In genomic region chr5:99032234-99033013, GRCh38 we compare ENCODE assay signal across 8 cellular contexts.
A peak's percentile ranks its signal among the peaks of the same experiment; 100 is the strongest.
DNase-seq lines count a peak whose midpoint lies in the region; ATAC-seq and TF ChIP-seq lines count a peak whose summit lies in the region.

No MANE protein-coding gene starts in this region.

- no peaks in the 10 kb centered on the region for H3F3A ChIP-seq in neural progenitor cell (ENCODE audit: low read depth)

- H3K4me3 Mint-ChIP-seq in activated CD8-positive, alpha-beta T cell treated with anti-CD3 and anti-CD28 coated beads, Interleukin-2, amount 10 ng/mL, durations not matched to agents 7 days and 5 days: peak overlapping the region; percentile 81
- no peak overlapping the region for H3K4me3 Mint-ChIP-seq in neural progenitor cell

- peaks cover 3% of the 10 kb centered on the region for H3K4me1 ChIP-seq in neural progenitor cell

- peak overlapping the region; percentile 85 for H2AFZ ChIP-seq in neural progenitor cell (replicated peaks)

- H3K9me3 ChIP-seq in neural progenitor cell (ENCODE audit: low read depth): no peaks in the 10 kb centered on the region

- peak; percentile 84 for TF ChIP-seq CTCF in foreskin fibroblast (IDR thresholded peaks at IDR 0.05; ENCODE audit: low read depth, low read length)
- peak; percentile 93 for TF ChIP-seq CTCF in neural progenitor cell (IDR thresholded peaks at IDR 0.05)

- no peak overlapping the region for H3K9ac ChIP-seq in neural progenitor cell

- CTCF ChIA-PET in activated CD8-positive, alpha-beta T cell treated with anti-CD3 and anti-CD28 coated beads, Interleukin-2, amount 10 ng/mL, durations not matched to agents 7 days and 5 days (lab: Charles Lee): interaction anchor here (0.6 to 2.6 kb wide), 11 partner anchors 26 to 263 kb away, joined by 3 to 11 read pairs (median 4); no protein-coding TSS in a partner anchor

- H4K20me1 ChIP-seq in neural progenitor cell (ENCODE audit: low read depth): no peaks in the 10 kb centered on the region

- H3K27ac Mint-ChIP-seq in activated CD8-positive, alpha-beta T cell treated with anti-CD3 and anti-CD28 coated beads, Interleukin-2, amount 10 ng/mL, durations not matched to agents 7 days and 5 days: peak overlapping the region; percentile 94
- peak overlapping the region; percentile 1 for H3K27ac Mint-ChIP-seq in neural progenitor cell

- no peaks in the 10 kb centered on the region for H3K27me3 Mint-ChIP-seq in activated CD8-positive, alpha-beta T cell treated with anti-CD3 and anti-CD28 coated beads, Interleukin-2, amount 10 ng/mL, durations not matched to agents 7 days and 5 days (ENCODE audit: low read depth)
- H3K27me3 Mint-ChIP-seq in neural progenitor cell (ENCODE audit: insufficient read depth, low read depth): no peaks in the 10 kb centered on the region

- no peaks in the 10 kb centered on the region for H3K79me2 ChIP-seq in neural progenitor cell (ENCODE audit: low read depth)

- intact Hi-C loops in posterior vena cava (cut with DNase I): loop anchor here (5.0 kb wide), 1 partner anchor 125 kb away; no protein-coding TSS in a partner anchor

- DNase-seq in AML-193 (lab: John Stamatoyannopoulos, UW): peak; percentile 70 to 81
- peak; percentile 55 for DNase-seq in NCI-H2227 (lab: John Stamatoyannopoulos, UW; ENCODE audit: unreplicated experiment)
- peak; percentile 36 for DNase-seq in activated CD8-positive, alpha-beta T cell treated with anti-CD3 and anti-CD28 coated beads, Interleukin-2, amount 10 ng/mL, durations not matched to agents 7 days and 5 days
- peak; percentile 74 to 88 for DNase-seq in foreskin fibroblast
- peak; percentile 74 for DNase-seq in neural progenitor cell (ENCODE audit: low spot score)
- no peak for DNase-seq in posterior vena cava (ENCODE audit: low spot score)

- POLR2A ChIA-PET in activated CD8-positive, alpha-beta T cell treated with anti-CD3 and anti-CD28 coated beads, Interleukin-2, amount 10 ng/mL, durations not matched to agents 7 days and 5 days (lab: Charles Lee): interaction anchor here (1.7 kb wide), 1 partner anchor 103 kb away, joined by 14 read pairs; the partner anchor contains the start of gene CHD1

- H3K4me2 ChIP-seq in neural progenitor cell: no peak overlapping the region

- no peaks in the 10 kb centered on the region for H3K36me3 ChIP-seq in neural progenitor cell

- H3K4me1 Mint-ChIP-seq in activated CD8-positive, alpha-beta T cell treated with anti-CD3 and anti-CD28 coated beads, Interleukin-2, amount 10 ng/mL, durations not matched to agents 7 days and 5 days (ENCODE audit: low read depth): peaks cover 59% of the 10 kb centered on the region
- H3K4me1 Mint-ChIP-seq in neural progenitor cell: peaks cover 5% of the 10 kb centered on the region

- H3K27ac ChIP-seq in neural progenitor cell: no peak overlapping the region

- H3K36me3 Mint-ChIP-seq in activated CD8-positive, alpha-beta T cell treated with anti-CD3 and anti-CD28 coated beads, Interleukin-2, amount 10 ng/mL, durations not matched to agents 7 days and 5 days (ENCODE audit: low read depth): peaks cover 7% of the 10 kb centered on the region
- H3K36me3 Mint-ChIP-seq in neural progenitor cell: no peaks in the 10 kb centered on the region

- no peaks in the 10 kb centered on the region for H3K9me3 Mint-ChIP-seq in activated CD8-positive, alpha-beta T cell treated with anti-CD3 and anti-CD28 coated beads, Interleukin-2, amount 10 ng/mL, durations not matched to agents 7 days and 5 days (ENCODE audit: insufficient read depth)
- H3K9me3 Mint-ChIP-seq in neural progenitor cell: no peaks in the 10 kb centered on the region

- peak; percentile 35 for ATAC-seq in GM18498 (IDR thresholded peaks at IDR 0.05; ENCODE audit: unreplicated experiment)
- ATAC-seq in HG02973 (IDR thresholded peaks at IDR 0.05; ENCODE audit: unreplicated experiment): peak; percentile 19
- ATAC-seq in activated CD8-positive, alpha-beta T cell treated with anti-CD3 and anti-CD28 coated beads, Interleukin-2, amount 10 ng/mL, durations not matched to agents 7 days and 5 days: no peak

- no peaks in the 10 kb centered on the region for H3K27me3 ChIP-seq in neural progenitor cell

- H3K4me3 ChIP-seq in foreskin fibroblast (ENCODE audit: low read depth in 1 of 2, low read length in 2 of 2) (no peak overlapping the region), neural progenitor cell (no peak overlapping the region)
